ENCODE assay signal across 8 cellular contexts in the genomic region with DNA sequence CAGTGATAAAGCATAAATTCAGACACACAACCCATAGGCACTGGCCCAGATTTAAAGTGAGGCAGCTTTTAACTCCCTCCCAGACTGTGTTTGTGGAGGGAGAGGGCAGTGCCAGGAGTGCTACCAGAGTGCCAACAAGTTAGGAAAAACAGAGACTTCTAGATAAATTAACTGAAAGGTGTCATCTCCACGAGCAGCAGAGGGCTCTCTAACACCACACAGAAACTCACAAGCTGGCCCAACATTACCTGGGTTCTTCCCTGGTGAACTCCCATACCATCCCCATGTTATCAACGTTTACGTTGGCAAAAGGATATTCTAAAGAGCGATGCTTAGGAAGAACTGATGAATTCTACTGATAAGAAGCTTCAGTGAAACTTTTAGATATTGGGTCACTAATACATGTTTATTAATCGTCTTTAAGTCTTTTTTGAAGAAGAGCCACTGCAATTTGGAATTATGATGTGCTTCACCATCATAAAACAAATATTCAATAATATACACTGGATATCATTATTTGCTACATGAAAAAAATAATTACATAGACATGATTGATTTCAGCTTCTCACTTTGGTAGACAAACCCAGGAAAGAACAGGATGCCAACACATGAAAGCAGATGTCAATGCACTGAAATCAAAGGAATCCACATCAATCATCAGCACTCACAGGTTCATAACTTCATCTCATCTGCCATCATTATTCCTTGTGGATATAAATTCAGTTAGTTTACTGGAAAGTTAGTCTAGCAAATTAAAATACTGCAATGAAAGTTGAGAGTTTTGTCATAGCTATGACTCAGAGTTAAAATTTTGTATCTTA.
DNase-seq lines count a peak whose midpoint lies in the region; ATAC-seq and TF ChIP-seq lines count a peak whose summit lies in the region.

No MANE protein-coding gene starts in this region.

- POLR2A ChIA-PET in naive thymus-derived CD4-positive, alpha-beta T cell (lab: Charles Lee) = interaction anchor here (0.5 to 2.8 kb wide), 4 partner anchors 204 to 297 kb away, joined by 3 to 18 read pairs (median 3); no protein-coding TSS in a partner anchor

- peak overlapping the region; percentile 51 for H3K4me3 Mint-ChIP-seq in activated CD4-positive, alpha-beta T cell treated with anti-CD3 and anti-CD28 coated beads, Interleukin-2, amount 10 ng/mL, durations not matched to agents 24 days and 14 days
- H3K4me3 Mint-ChIP-seq in naive thymus-derived CD4-positive, alpha-beta T cell = peak overlapping the region in 9 of 10 donors; percentile 47 to 94 (median 64)

- H3K36me3 ChIP-seq in naive thymus-derived CD4-positive, alpha-beta T cell (ENCODE audit: control insufficient read depth in 2 of 3, insufficient read depth in 3 of 3, low read length in 3 of 3) = no peaks in the 10 kb centered on the region
- H3K36me3 ChIP-seq in upper lobe of right lung = no peaks in the 10 kb centered on the region

- peaks cover 6% of the 10 kb centered on the region for H3K27me3 Mint-ChIP-seq in activated CD4-positive, alpha-beta T cell treated with anti-CD3 and anti-CD28 coated beads, Interleukin-2, amount 10 ng/mL, durations not matched to agents 24 days and 14 days
- peaks cover 0 to 8% (median 4%) of the 10 kb centered on the region in 5 donors for H3K27me3 Mint-ChIP-seq in naive thymus-derived CD4-positive, alpha-beta T cell

- CTCF ChIA-PET in naive thymus-derived CD4-positive, alpha-beta T cell (lab: Charles Lee) = interaction anchor here (0.6 to 7.4 kb wide), 18 partner anchors 9 to 1095 kb away, joined by 3 to 199 read pairs (median 4); no protein-coding TSS in a partner anchor

- H3K9me3 Mint-ChIP-seq in activated CD4-positive, alpha-beta T cell treated with anti-CD3 and anti-CD28 coated beads, Interleukin-2, amount 10 ng/mL, durations not matched to agents 24 days and 14 days = no peaks in the 10 kb centered on the region
- no peaks in the 10 kb centered on the region for H3K9me3 Mint-ChIP-seq in naive thymus-derived CD4-positive, alpha-beta T cell

- peaks cover 48% of the 10 kb centered on the region for H3K4me1 Mint-ChIP-seq in activated CD4-positive, alpha-beta T cell treated with anti-CD3 and anti-CD28 coated beads, Interleukin-2, amount 10 ng/mL, durations not matched to agents 24 days and 14 days
- H3K4me1 Mint-ChIP-seq in naive thymus-derived CD4-positive, alpha-beta T cell = peaks cover 0 to 79% (median 50%) of the 10 kb centered on the region in 7 donors

- peaks cover 16% of the 10 kb centered on the region for H3K36me3 Mint-ChIP-seq in activated CD4-positive, alpha-beta T cell treated with anti-CD3 and anti-CD28 coated beads, Interleukin-2, amount 10 ng/mL, durations not matched to agents 24 days and 14 days (ENCODE audit: low read depth)
- peaks cover 0 to 22% (median 0%) of the 10 kb centered on the region in 5 donors for H3K36me3 Mint-ChIP-seq in naive thymus-derived CD4-positive, alpha-beta T cell

- peaks cover 0 to 11% of the 10 kb centered on the region in 2 donors for H3K4me1 ChIP-seq in naive thymus-derived CD4-positive, alpha-beta T cell (ENCODE audit: control insufficient read depth in 2 of 2, insufficient read depth in 2 of 2, low read length in 2 of 2)
- peaks cover 25% of the 10 kb centered on the region for H3K4me1 ChIP-seq in upper lobe of right lung

- H3K27ac ChIP-seq in C4-2B (no peak overlapping the region), epithelial cell of prostate (no peak overlapping the region), upper lobe of right lung (no peak overlapping the region)
- peak overlapping the region; percentile 38 for H3K27ac ChIP-seq in naive thymus-derived CD4-positive, alpha-beta T cell (ENCODE audit: low read depth, low read length)

- intact Hi-C loops in activated CD4-positive, alpha-beta T cell treated with anti-CD3 and anti-CD28 coated beads, Interleukin-2, amount 10 ng/mL, durations not matched to agents 24 days and 14 days (cut with micrococcal nuclease) = loop anchor here (1.0 to 2.0 kb wide), 2 partner anchors 205 to 280 kb away; no protein-coding TSS in a partner anchor
- intact Hi-C loops in naive thymus-derived CD4-positive, alpha-beta T cell (cut with micrococcal nuclease) = loop anchor here (1.0 to 5.0 kb wide), 5 partner anchors 205 to 618 kb away; partner anchors contain the start of gene TIGD2 (in 1 of the 2)
- intact Hi-C loops in upper lobe of right lung (cut with DNase I) = loop anchor here (5.0 kb wide), 1 partner anchor 203 kb away; no protein-coding TSS in a partner anchor

- ATAC-seq in GM21723 (IDR thresholded peaks at IDR 0.05; ENCODE audit: unreplicated experiment) = peak; percentile 25
- peak; percentile 28 for ATAC-seq in naive thymus-derived CD4-positive, alpha-beta T cell
- peak; percentile 45 for ATAC-seq in upper lobe of right lung
- ATAC-seq in GM18861 (IDR thresholded peaks at IDR 0.05; ENCODE audit: unreplicated experiment) = no peak

- peak; percentile 62 for DNase-seq in NCI-H2196 treated with DMSO at 0.1 percent for 48 hours (lab: John Stamatoyannopoulos, UW; ENCODE audit: unreplicated experiment)
- peak; percentile 85 for DNase-seq in activated CD4-positive, alpha-beta T cell treated with anti-CD3 and anti-CD28 coated beads, Interleukin-2, amount 10 ng/mL, durations not matched to agents 24 days and 14 days
- DNase-seq in epithelial cell of prostate (ENCODE audit: low read depth, low spot score) = peak; percentile 18
- DNase-seq in naive thymus-derived CD4-positive, alpha-beta T cell = peak in 8 of 9 donors; percentile 10 to 65 (median 52)
- no peak for DNase-seq in upper lobe of right lung

- TF ChIP-seq CTCF in C4-2B (conservative IDR thresholded peaks at IDR 0.05) (peak; percentile 83), upper lobe of right lung (IDR thresholded peaks at IDR 0.05) (peak; percentile 60)

- H3K4me3 ChIP-seq in naive thymus-derived CD4-positive, alpha-beta T cell (ENCODE audit: low read length) = no peak overlapping the region
- H3K4me3 ChIP-seq in upper lobe of right lung = no peak overlapping the region

- no peaks in the 10 kb centered on the region for H3K9me3 ChIP-seq in naive thymus-derived CD4-positive, alpha-beta T cell (ENCODE audit: control insufficient read depth in 2 of 3, low read length in 3 of 3)
- no peaks in the 10 kb centered on the region for H3K9me3 ChIP-seq in upper lobe of right lung

- H3K27ac Mint-ChIP-seq in activated CD4-positive, alpha-beta T cell treated with anti-CD3 and anti-CD28 coated beads, Interleukin-2, amount 10 ng/mL, durations not matched to agents 24 days and 14 days = no peak overlapping the region
- H3K27ac Mint-ChIP-seq in naive thymus-derived CD4-positive, alpha-beta T cell = peak overlapping the region in 8 of 9 donors; percentile 28 to 96 (median 80)

- no peaks in the 10 kb centered on the region for H3K27me3 ChIP-seq in naive thymus-derived CD4-positive, alpha-beta T cell (ENCODE audit: control insufficient read depth in 2 of 2, insufficient read depth in 2 of 2, low read length in 2 of 2)
- H3K27me3 ChIP-seq in upper lobe of right lung = no peaks in the 10 kb centered on the region
